ENCODE assay signal across 16 cellular contexts in genomic region chr9:97617939-97618416, GRCh38. TPM values are rescaled to one million over a fixed set of nuclear protein-coding genes. Genes with fewer than 3 reads are reported as not detected.
A peak's percentile ranks its signal among the peaks of the same experiment; 100 is the strongest.
DNase-seq lines count a peak whose midpoint lies in the region; ATAC-seq and TF ChIP-seq lines count a peak whose summit lies in the region.
"Had no signal": no experiment of that assay in that cellular context is flagged by ENCODE, and none has a peak within 500 bp of the region (broad histone marks: within the 10 kb centered on the region; RNA-seq: fewer than 3 reads in every experiment).

No MANE protein-coding gene starts in this region.

- H3K4me1 Mint-ChIP-seq in activated T-helper 2 cell treated with anti-CD3 and anti-CD28 coated beads, Interferon-gamma antibody, Interleukin-2, Interleukin-4, amounts not matched to agents 10 μg/mL and 5 μg/mL and 100 μg/mL, durations not matched to agents 14 hours and 24 hours and 36 hours (ENCODE audit: low read depth), result peaks cover 17% of the 10 kb centered on the region

- H3K27ac Mint-ChIP-seq in activated T-helper 2 cell treated with anti-CD3 and anti-CD28 coated beads, Interferon-gamma antibody, Interleukin-2, Interleukin-4, amounts not matched to agents 10 μg/mL and 5 μg/mL and 100 μg/mL, durations not matched to agents 14 hours and 24 hours and 36 hours, result peak overlapping the region; percentile 13
- H3K27ac Mint-ChIP-seq: type B pancreatic cell had no signal

- no peaks in the 10 kb centered on the region for H3K9me3 Mint-ChIP-seq in activated T-helper 2 cell treated with anti-CD3 and anti-CD28 coated beads, Interferon-gamma antibody, Interleukin-2, Interleukin-4, amounts not matched to agents 10 μg/mL and 5 μg/mL and 100 μg/mL, durations not matched to agents 14 hours and 24 hours and 36 hours
- H3K9me3 Mint-ChIP-seq: naive thymus-derived CD8-positive, alpha-beta T cell; type B pancreatic cell had no signal

- no peaks in the 10 kb centered on the region for H3K27me3 Mint-ChIP-seq in activated T-helper 2 cell treated with anti-CD3 and anti-CD28 coated beads, Interferon-gamma antibody, Interleukin-2, Interleukin-4, amounts not matched to agents 10 μg/mL and 5 μg/mL and 100 μg/mL, durations not matched to agents 14 hours and 24 hours and 36 hours (ENCODE audit: low read depth)
- H3K27me3 Mint-ChIP-seq: naive thymus-derived CD8-positive, alpha-beta T cell; type B pancreatic cell had no signal

- H3K9me3 ChIP-seq in tibial nerve, result no peaks in the 10 kb centered on the region
- H3K9me3 ChIP-seq: colonic mucosa had no signal

- no peak overlapping the region for H3K4me3 Mint-ChIP-seq in activated T-helper 2 cell treated with anti-CD3 and anti-CD28 coated beads, Interferon-gamma antibody, Interleukin-2, Interleukin-4, amounts not matched to agents 10 μg/mL and 5 μg/mL and 100 μg/mL, durations not matched to agents 14 hours and 24 hours and 36 hours (ENCODE audit: low read depth)
- H3K4me3 Mint-ChIP-seq: naive thymus-derived CD8-positive, alpha-beta T cell; type B pancreatic cell had no signal

- ATAC-seq in GM18868 (IDR thresholded peaks at IDR 0.05; ENCODE audit: unreplicated experiment), result peak; percentile 63
- ATAC-seq in HG03442 (IDR thresholded peaks at IDR 0.05; ENCODE audit: unreplicated experiment), result peak; percentile 50
- no peak for ATAC-seq in left colon
- no peak for ATAC-seq in HG02759 (IDR thresholded peaks at IDR 0.05; ENCODE audit: unreplicated experiment)
- no peak for ATAC-seq in GM18517 (IDR thresholded peaks at IDR 0.05; ENCODE audit: unreplicated experiment)
- ATAC-seq: naive thymus-derived CD8-positive, alpha-beta T cell had no signal

- intact Hi-C loops in activated T-helper 2 cell treated with anti-CD3 and anti-CD28 coated beads, Interferon-gamma antibody, Interleukin-2, Interleukin-4, amounts not matched to agents 10 μg/mL and 5 μg/mL and 100 μg/mL, durations not matched to agents 14 hours and 24 hours and 36 hours (cut with micrococcal nuclease), result loop anchor here (5.0 kb wide), 1 partner anchor 151 kb away; no protein-coding TSS in a partner anchor
- intact Hi-C loops in left colon (cut with DNase I, micrococcal nuclease), result loop anchor here in 1 of 2 donors (5.0 to 10.0 kb wide), 2 partner anchors 151 to 213 kb away; no protein-coding TSS in a partner anchor

- peak; percentile 15 for DNase-seq in GM12865 (ENCODE audit: low read depth)
- no peak for DNase-seq in activated T-helper 2 cell treated with anti-CD3 and anti-CD28 coated beads, Interferon-gamma antibody, Interleukin-2, Interleukin-4, amounts not matched to agents 10 μg/mL and 5 μg/mL and 100 μg/mL, durations not matched to agents 14 hours and 24 hours and 36 hours (ENCODE audit: low spot score)
- DNase-seq in left colon, result no peak
- no peak for DNase-seq in tibial nerve (ENCODE audit: low spot score in 2 of 2)
- DNase-seq: activated naive CD4-positive, alpha-beta T cell; colonic mucosa; hippocampal formation; KG1; mesenchymal stem cell; naive thymus-derived CD8-positive, alpha-beta T cell; NCI-H1417 had no signal

- H3K4me3 ChIP-seq in GM12865 (ENCODE audit: low read depth, low read length) (no peak overlapping the region), tibial nerve (no peak overlapping the region)
- H3K4me3 ChIP-seq: colonic mucosa had no signal

- no peaks in the 10 kb centered on the region for H3K27me3 ChIP-seq in tibial nerve
- H3K27me3 ChIP-seq: colonic mucosa had no signal

- H3K36me3 ChIP-seq in tibial nerve, result peaks cover 0 to 68% (median 0%) of the 10 kb centered on the region in 3 donors
- H3K36me3 ChIP-seq: colonic mucosa had no signal

- 92 to 94% methylated on average over 1 of the region's 1 CpG for WGBS in tibial nerve, 2 donors

- no peak for TF ChIP-seq EP300 in tibial nerve (IDR thresholded peaks at IDR 0.05)

- no peak for TF ChIP-seq POLR2A in tibial nerve (IDR thresholded peaks at IDR 0.05)

- peaks cover 0 to 6% (median 0%) of the 10 kb centered on the region in 4 donors for H3K4me1 ChIP-seq in tibial nerve
- H3K4me1 ChIP-seq: colonic mucosa had no signal

- TF ChIP-seq CTCF in GM12865 (IDR thresholded peaks at IDR 0.05; ENCODE audit: insufficient read depth, low read depth, low read length, missing control alignments) (no peak), tibial nerve (IDR thresholded peaks at IDR 0.05) (no peak)

- no peak overlapping the region for H3K27ac ChIP-seq in tibial nerve
- H3K27ac ChIP-seq: colonic mucosa had no signal

- H3K36me3 Mint-ChIP-seq in activated T-helper 2 cell treated with anti-CD3 and anti-CD28 coated beads, Interferon-gamma antibody, Interleukin-2, Interleukin-4, amounts not matched to agents 10 μg/mL and 5 μg/mL and 100 μg/mL, durations not matched to agents 14 hours and 24 hours and 36 hours (ENCODE audit: low read depth), result peaks cover 42% of the 10 kb centered on the region

RNA-seq across cellular contexts. Expression of gene TSTD2, which starts 15.2 kb away (rescaled TPM):
- 18.8 and 19.4 TPM in 2 replicates for total RNA-seq in activated T-helper 2 cell treated with anti-CD3 and anti-CD28 coated beads, Interferon-gamma antibody, Interleukin-2, Interleukin-4, amounts not matched to agents 10 μg/mL and 5 μg/mL and 100 μg/mL, durations not matched to agents 14 hours and 24 hours and 36 hours
- total RNA-seq in left colon, result 10 to 100 TPM; 12.6 to 22.4 TPM
- 10 to 100 TPM; 14.0 to 54.1 (median 23.6) TPM for total RNA-seq in tibial nerve

RNA-seq across cellular contexts. Expression of gene NCBP1, which starts 15.6 kb away (rescaled TPM):
- 44.2 and 44.8 TPM in 2 replicates for total RNA-seq in activated T-helper 2 cell treated with anti-CD3 and anti-CD28 coated beads, Interferon-gamma antibody, Interleukin-2, Interleukin-4, amounts not matched to agents 10 μg/mL and 5 μg/mL and 100 μg/mL, durations not matched to agents 14 hours and 24 hours and 36 hours
- total RNA-seq in left colon (10 to 100 TPM; 29.0 to 34.0 TPM), tibial nerve (10 to 100 TPM; 18.6 to 38.4 (median 24.4) TPM)

Comparison
In these comparisons a context has a peak if more than half of its experiments do, and no peak if none do; other contexts are left out.
1. ATAC-seq: peak in GM18868 (single experiment) and HG03442 (single experiment); none in left colon (single experiment), HG02759 (single experiment) and GM18517 (single experiment).